Comparison of ENCODE assay signal across 8 cellular contexts in the genomic region with DNA sequence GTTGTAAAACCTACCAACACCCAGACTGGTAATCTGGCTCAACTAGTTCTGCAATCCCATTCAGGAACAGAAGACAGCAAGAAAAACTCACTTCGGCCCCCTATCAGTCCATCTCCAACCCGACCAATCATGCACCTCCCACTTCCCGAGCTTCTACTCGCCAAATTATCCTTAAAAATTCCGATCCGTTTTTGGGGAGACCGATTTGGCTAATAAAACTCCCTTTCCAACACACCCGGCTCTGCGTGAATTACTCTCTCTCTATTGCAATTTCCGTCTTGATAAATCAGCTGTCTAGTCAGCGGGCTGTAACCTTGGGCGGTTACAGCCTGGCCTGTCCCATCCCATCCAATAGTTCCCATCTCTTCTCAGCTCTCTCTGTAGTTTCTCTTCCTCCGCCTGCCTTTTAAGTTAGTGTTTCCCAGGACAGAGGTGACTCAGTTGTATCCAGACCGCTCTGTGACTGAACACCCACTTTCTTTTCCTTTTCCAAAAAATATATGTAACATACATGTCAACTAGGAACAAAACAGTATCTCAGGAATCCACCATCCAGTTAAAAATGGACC. TPM values are rescaled to one million over a fixed set of nuclear protein-coding genes. Genes with fewer than 3 reads are reported as not detected.
DNase-seq lines count a peak whose midpoint lies in the region; ATAC-seq and TF ChIP-seq lines count a peak whose summit lies in the region.

No MANE protein-coding gene starts in this region.

- CTCF ChIA-PET in AG04450 (lab: Charles Lee) = interaction anchor here (0.5 to 3.4 kb wide), 6 partner anchors 11 to 261 kb away, joined by 3 to 22 read pairs (median 4); no protein-coding TSS in a partner anchor
- CTCF ChIA-PET in GM10248 (lab: Yijun Ruan, JAX) = interaction anchor here (0.7 to 3.8 kb wide), 6 partner anchors 12 to 261 kb away, joined by 3 to 14 read pairs (median 6); no protein-coding TSS in a partner anchor

- H3K27ac ChIP-seq in AG04450 (ENCODE audit: low read depth, low read length) = peak overlapping the region; percentile 97

- H3K9me3 Mint-ChIP-seq in chondrocyte (ENCODE audit: low read depth) = no peaks in the 10 kb centered on the region
- no peaks in the 10 kb centered on the region for H3K9me3 Mint-ChIP-seq in stimulated activated effector memory CD8-positive, alpha-beta T cell treated with anti-CD3 and anti-CD28 coated beads, Interleukin-12 subunit alpha, Interleukin-12 subunit beta, amount 100 ng/mL, for 72 hours

- H3K27ac Mint-ChIP-seq in chondrocyte (ENCODE audit: unreplicated experiment) = peak overlapping the region; percentile 98
- H3K27ac Mint-ChIP-seq in stimulated activated effector memory CD8-positive, alpha-beta T cell treated with anti-CD3 and anti-CD28 coated beads, Interleukin-12 subunit alpha, Interleukin-12 subunit beta, amount 100 ng/mL, for 72 hours = peak overlapping the region; percentile 96

- peak overlapping the region; percentile 87 for H3K4me3 ChIP-seq in AG04450 (ENCODE audit: low read depth, low read length)

- DNase-seq in AG04450 (ENCODE audit: low read depth, low spot score) (no peak), GM10248 (ENCODE audit: extremely low spot score) (peak; percentile 23), RKO (ENCODE audit: low spot score) (peak; percentile 91), chondrocyte (ENCODE audit: low spot score) (no peak), left kidney (ENCODE audit: low read depth, low spot score) (peak; percentile 57), GM19240 (ENCODE audit: insufficient read length, low spot score) (no peak)
- DNase-seq in stimulated activated effector memory CD8-positive, alpha-beta T cell treated with anti-CD3 and anti-CD28 coated beads, Interleukin-12 subunit alpha, Interleukin-12 subunit beta, amount 100 ng/mL, for 72 hours (ENCODE audit: low spot score in 2 of 2) = peak in 1 of 2 donors; percentile 13

- POLR2A ChIA-PET in AG04450 (lab: Yijun Ruan, JAX) = interaction anchor here (0.8 to 1.6 kb wide), 4 partner anchors 10 to 228 kb away, joined by 3 to 17 read pairs (median 4); partner anchors contain the start of gene RPN1
- POLR2A ChIA-PET in GM10248 (lab: Yijun Ruan, JAX) = interaction anchor here (1.5 kb wide), 1 partner anchor 198 kb away, joined by 4 read pairs; no protein-coding TSS in a partner anchor

- H3K9me3 ChIP-seq in AG04450 (ENCODE audit: control insufficient read depth, insufficient read depth, low read length) = no peaks in the 10 kb centered on the region

- peak; percentile 19 for ATAC-seq in HG03175 (IDR thresholded peaks at IDR 0.05; ENCODE audit: unreplicated experiment)
- peak; percentile 47 for ATAC-seq in stimulated activated effector memory CD8-positive, alpha-beta T cell treated with anti-CD3 and anti-CD28 coated beads, Interleukin-12 subunit alpha, Interleukin-12 subunit beta, amount 100 ng/mL, for 72 hours

- no peak for TF ChIP-seq CTCF in AG04450 (IDR thresholded peaks at IDR 0.05; ENCODE audit: low read depth, low read length)
- no peak for TF ChIP-seq CTCF in GM10248 (IDR thresholded peaks at IDR 0.05; ENCODE audit: control extremely low read depth, extremely low read depth, low read depth, missing control alignments)
- no peak for TF ChIP-seq CTCF in chondrocyte (IDR thresholded peaks at IDR 0.05)

- no peaks in the 10 kb centered on the region for H3K27me3 ChIP-seq in AG04450 (ENCODE audit: control insufficient read depth, insufficient read depth, low read length)

- H3K27me3 Mint-ChIP-seq in chondrocyte (ENCODE audit: low read depth) = no peaks in the 10 kb centered on the region

- peaks cover 2% of the 10 kb centered on the region for H3K36me3 Mint-ChIP-seq in chondrocyte (ENCODE audit: low read depth)
- peaks cover 38% of the 10 kb centered on the region for H3K36me3 Mint-ChIP-seq in stimulated activated effector memory CD8-positive, alpha-beta T cell treated with anti-CD3 and anti-CD28 coated beads, Interleukin-12 subunit alpha, Interleukin-12 subunit beta, amount 100 ng/mL, for 72 hours

- H3K4me3 Mint-ChIP-seq in chondrocyte (ENCODE audit: unreplicated experiment) = peak overlapping the region; percentile 85
- peak overlapping the region; percentile 82 for H3K4me3 Mint-ChIP-seq in stimulated activated effector memory CD8-positive, alpha-beta T cell treated with anti-CD3 and anti-CD28 coated beads, Interleukin-12 subunit alpha, Interleukin-12 subunit beta, amount 100 ng/mL, for 72 hours

- H3K4me1 Mint-ChIP-seq in chondrocyte (ENCODE audit: low read depth) = peaks cover 49% of the 10 kb centered on the region
- peaks cover 44% of the 10 kb centered on the region for H3K4me1 Mint-ChIP-seq in stimulated activated effector memory CD8-positive, alpha-beta T cell treated with anti-CD3 and anti-CD28 coated beads, Interleukin-12 subunit alpha, Interleukin-12 subunit beta, amount 100 ng/mL, for 72 hours

RNA-seq across cellular contexts. Expression of gene ACAD9, which starts 0.8 kb away (rescaled TPM):
- polyA plus RNA-seq in AG04450 (2011; rRNA removed) = 31.0 and 35.2 TPM in 2 replicates
- polyA minus RNA-seq in AG04450 (2011; rRNA and poly(A)+ RNA removed) = 33.4 and 45.1 TPM in 2 replicates
- total RNA-seq in chondrocyte = 33.3 to 45.7 TPM (median 33.9 TPM) in 3 replicates

Comparison
In these comparisons a context has a peak if more than half of its experiments do, and no peak if none do; other contexts are left out.
1. DNase-seq: peak in GM10248 (single experiment), RKO (single experiment) and left kidney (single experiment); none in AG04450 (single experiment), chondrocyte (single experiment) and GM19240 (single experiment).